12 cellular contexts compared by ENCODE assay signal in genomic region chr20:50689864-50690263, GRCh38. TPM values are rescaled to one million over a fixed set of nuclear protein-coding genes. Genes with fewer than 3 reads are reported as not detected.
DNase-seq lines count a peak whose midpoint lies in the region; ATAC-seq lines count a peak whose summit lies in the region.
"Had no signal": no experiment of that assay in that cellular context is flagged by ENCODE, and none has a peak within 500 bp of the region (broad histone marks: within the 10 kb centered on the region; RNA-seq: fewer than 3 reads in every experiment).

No MANE protein-coding gene starts in this region.

- ATAC-seq in Right ventricle myocardium superior (ENCODE audit: poor library complexity) (peak; percentile 65), GM21367 (IDR thresholded peaks at IDR 0.05; ENCODE audit: unreplicated experiment) (no peak), HG03469 (IDR thresholded peaks at IDR 0.05; ENCODE audit: unreplicated experiment) (no peak)

- intact Hi-C loops in Right ventricle myocardium superior (cut with DNase I): no loop called here

- H3K4me3 ChIP-seq in SK-N-MC: peak overlapping the region; percentile 86
- peak overlapping the region; percentile 22 to 49 (median 37) for H3K4me3 ChIP-seq in skin epidermis

- no peaks in the 10 kb centered on the region for H3K36me3 ChIP-seq in SK-N-MC (ENCODE audit: insufficient read depth, low read length)
- H3K36me3 ChIP-seq: neutrophil had no signal

- no peak overlapping the region for H3K9ac ChIP-seq in SK-N-MC (ENCODE audit: insufficient read length)

- no peaks in the 10 kb centered on the region for H3K9me3 ChIP-seq in SK-N-MC (ENCODE audit: low read depth, low read length)
- H3K9me3 ChIP-seq: neutrophil had no signal

- H3K27ac ChIP-seq in SK-N-MC (peak overlapping the region; percentile 82), skin epidermis (peak overlapping the region in 8 of 21 experiments; percentile 11 to 72 (median 36))
- H3K27ac ChIP-seq: neutrophil had no signal

- DNase-seq in HT-29 (ENCODE audit: low spot score) (peak; percentile 28), SK-N-MC (ENCODE audit: low read depth, low spot score) (peak; percentile 97), Right ventricle myocardium superior (peak; percentile 55), NCI-H446 (lab: John Stamatoyannopoulos, UW) (no peak), pons (ENCODE audit: low spot score) (no peak)
- DNase-seq: GF-D8, hippocampal formation, SHP77 had no signal

RNA-seq across cellular contexts. Expression of gene RIPOR3, which starts 1.5 kb away (rescaled TPM):
- total RNA-seq in HT-29 (2014; rRNA removed; shearing (Covaris generic)): 0.31 and 0.39 TPM in 2 replicates
- 8.1 TPM for total RNA-seq in Right ventricle myocardium superior

RNA-seq across cellular contexts. Expression of gene PARD6B, which starts 41.5 kb away (rescaled TPM):
- total RNA-seq in HT-29 (2014; rRNA removed; shearing (Covaris generic)): 23.7 and 29.9 TPM in 2 replicates
- total RNA-seq in Right ventricle myocardium superior: 4.7 TPM

Comparison
In these comparisons a context has a peak if more than half of its experiments do, and no peak if none do; other contexts are left out.
1. DNase-seq: peak in HT-29 (single experiment), SK-N-MC (single experiment) and Right ventricle myocardium superior (single experiment); none in NCI-H446 (0 of 2) and pons (single experiment).